In the genomic region with DNA sequence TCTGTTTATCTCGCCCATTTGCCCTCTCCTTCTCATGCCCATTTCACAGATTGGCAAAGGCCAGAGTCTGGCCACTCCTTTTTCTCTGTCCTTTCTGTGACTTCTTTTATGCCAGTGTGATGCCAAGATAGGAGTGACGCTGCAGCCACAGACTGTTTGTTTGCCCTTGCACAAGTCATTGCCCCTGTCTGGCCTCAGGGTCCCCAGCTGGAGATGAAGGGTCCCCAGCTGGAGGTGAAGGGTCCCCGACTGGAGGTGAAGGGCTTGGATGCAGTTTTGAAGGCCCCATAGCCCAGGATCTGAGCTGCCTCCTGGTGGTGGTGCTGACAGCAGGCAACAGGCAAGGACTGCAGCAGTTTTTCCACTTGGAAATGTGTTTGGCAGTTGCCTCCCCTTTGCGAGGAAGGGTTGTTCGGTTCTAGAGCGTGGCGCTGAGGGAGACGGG, we compare ENCODE assay signal across 9 cellular contexts. TPM values are rescaled to one million over a fixed set of nuclear protein-coding genes. Genes with fewer than 3 reads are reported as not detected.
A peak's percentile ranks its signal among the peaks of the same experiment; 100 is the strongest.
DNase-seq lines count a peak whose midpoint lies in the region; ATAC-seq and TF ChIP-seq lines count a peak whose summit lies in the region.
"Had no signal": no experiment of that assay in that cellular context is flagged by ENCODE, and none has a peak within 500 bp of the region (broad histone marks: within the 10 kb centered on the region; RNA-seq: fewer than 3 reads in every experiment).

No MANE protein-coding gene starts in this region.

- H3K27me3 ChIP-seq in dorsolateral prefrontal cortex, result no peaks in the 10 kb centered on the region
- peaks cover 0 to 52% of the 10 kb centered on the region in 2 experiments for H3K27me3 ChIP-seq in mesenchymal stem cell (ENCODE audit: control insufficient read depth in 1 of 2, insufficient read depth in 1 of 2, low read length in 2 of 2)

- H3K79me1 ChIP-seq in mesenchymal stem cell (replicated peaks; ENCODE audit: low read length, poor library complexity, severe bottlenecking), result no peaks in the 10 kb centered on the region

- H3K9me3 ChIP-seq in mesenchymal stem cell (ENCODE audit: control insufficient read depth, low read length), result no peaks in the 10 kb centered on the region

- 64% methylated on average over 8 of the region's 8 CpGs for WGBS in mesenchymal stem cell

- no peak overlapping the region for H3K4me2 ChIP-seq in mesenchymal stem cell (ENCODE audit: low read length, poor library complexity, severe bottlenecking)

- DNase-seq in AG20443 (ENCODE audit: low spot score) (peak; percentile 79), Kasumi-1 (lab: John Stamatoyannopoulos, UW) (peak; percentile 7 to 18), dorsolateral prefrontal cortex (peak in 7 of 10 donors; percentile 48 to 77 (median 64)), mesenchymal stem cell (peak; percentile 64), NCI-H748 treated with DMSO at 0.1 percent for 48 hours (lab: John Stamatoyannopoulos, UW) (no peak), GM13976 (ENCODE audit: low spot score) (no peak)
- DNase-seq: naive B cell had no signal

- no peak for ATAC-seq in HG02970 (IDR thresholded peaks at IDR 0.05; ENCODE audit: low FRiP score, unreplicated experiment)
- ATAC-seq in GM18520 (IDR thresholded peaks at IDR 0.05; ENCODE audit: unreplicated experiment), result no peak

- H3K4me3 ChIP-seq in dorsolateral prefrontal cortex (no peak overlapping the region), mesenchymal stem cell (ENCODE audit: insufficient read depth in 1 of 2, low read depth in 1 of 2, low read length in 2 of 2) (no peak overlapping the region)

- TF ChIP-seq CTCF in dorsolateral prefrontal cortex (IDR thresholded peaks at IDR 0.05 in 54 of 56, conservative IDR thresholded peaks at IDR 0.05 in 2 of 56; ENCODE audit: low read depth in 1 of 56, partially characterized antibody in 56 of 56), result peak in 55 of 56 donors; percentile 37 to 78 (median 62)
- no peak for TF ChIP-seq CTCF in GM13976 (IDR thresholded peaks at IDR 0.05; ENCODE audit: borderline replicate concordance, control extremely low read depth, extremely low read depth, insufficient read depth, missing control alignments)

- H2BK12ac ChIP-seq in mesenchymal stem cell (ENCODE audit: low read length in 2 of 2), result peak overlapping the region; percentile 44 to 52

- H3K27ac ChIP-seq in dorsolateral prefrontal cortex, result peak overlapping the region in 52 of 59 donors; percentile 1 to 86 (median 58)
- no peak overlapping the region for H3K27ac ChIP-seq in mesenchymal stem cell (ENCODE audit: low read length, poor library complexity, severe bottlenecking)

- peak overlapping the region; percentile 25 for H4K91ac ChIP-seq in mesenchymal stem cell (ENCODE audit: low read length)

- H4K8ac ChIP-seq in mesenchymal stem cell (ENCODE audit: low read length), result no peak overlapping the region

- H2AFZ ChIP-seq in mesenchymal stem cell (ENCODE audit: low read depth, low read length), result no peak overlapping the region

- H2BK5ac ChIP-seq in mesenchymal stem cell (ENCODE audit: low read depth, low read length, poor library complexity, severe bottlenecking), result no peak overlapping the region

- intact Hi-C loops in dorsolateral prefrontal cortex (cut with DNase I), result loop anchor here in 1 of 2 donors (2.0 kb wide), 2 partner anchors 55 to 365 kb away; partner anchors contain the start of gene UNC5B

- in situ Hi-C loops in GM13976 (cut with MboI; ENCODE audit: low sequenced_read_pairs, unreplicated experiment), result no loop called here

- H3K23ac ChIP-seq in mesenchymal stem cell (ENCODE audit: low read length in 2 of 2), result no peak overlapping the region

- peak overlapping the region; percentile 19 for H2BK120ac ChIP-seq in mesenchymal stem cell (ENCODE audit: low read depth, low read length)

- no peak overlapping the region for H3K9ac ChIP-seq in mesenchymal stem cell (ENCODE audit: low read length)

- no peak overlapping the region for H2AK5ac ChIP-seq in mesenchymal stem cell (ENCODE audit: low read length, severe bottlenecking)

- H3K36me3 ChIP-seq in mesenchymal stem cell (ENCODE audit: control insufficient read depth in 1 of 2, insufficient read depth in 2 of 2, low read depth in 1 of 2, low read length in 2 of 2), result no peaks in the 10 kb centered on the region

- H2BK15ac ChIP-seq in mesenchymal stem cell (ENCODE audit: low read depth, poor library complexity, severe bottlenecking), result no peak overlapping the region

- H3K4ac ChIP-seq in mesenchymal stem cell (ENCODE audit: low read depth in 1 of 2, low read length in 2 of 2), result peak overlapping the region in 1 of 2 experiments; percentile 20

- no peak overlapping the region for H3K14ac ChIP-seq in mesenchymal stem cell (ENCODE audit: low read length in 2 of 2)

- H3K18ac ChIP-seq in mesenchymal stem cell (ENCODE audit: low read depth in 1 of 2, low read length in 2 of 2), result peak overlapping the region; percentile 14 to 81

- peaks cover 3% of the 10 kb centered on the region for H3K4me1 ChIP-seq in mesenchymal stem cell (ENCODE audit: control insufficient read depth, insufficient read depth, low read depth, low read length)

RNA-seq across cellular contexts. Expression of gene SLC29A3, which starts 50.8 kb away (rescaled TPM):
- total RNA-seq in dorsolateral prefrontal cortex, result 10 to 100 TPM in 36 of 120 experiments, 1 to 10 TPM in 84; 5.1 to 15.4 (median 9.2) TPM
- 2.4 TPM for polyA plus RNA-seq in mesenchymal stem cell (2013, experiment 1 of 2)
- polyA plus RNA-seq in mesenchymal stem cell (2013, experiment 2 of 2), result 2.1 TPM

RNA-seq across cellular contexts. Expression of gene UNC5B, which starts 55.9 kb away (rescaled TPM):
- 10 to 100 TPM; 12.3 to 77.7 (median 23.7) TPM for total RNA-seq in dorsolateral prefrontal cortex
- polyA plus RNA-seq in mesenchymal stem cell (2013, experiment 1 of 2), result 40.6 TPM
- 38.6 TPM for polyA plus RNA-seq in mesenchymal stem cell (2013, experiment 2 of 2)

Comparison
In these comparisons a context has a peak if more than half of its experiments do, and no peak if none do; other contexts are left out.
1. DNase-seq: peak in AG20443 (single experiment), Kasumi-1 (2 of 2), dorsolateral prefrontal cortex (7 of 10) and mesenchymal stem cell (single experiment); none in NCI-H748 treated with DMSO at 0.1 percent for 48 hours (single experiment) and GM13976 (single experiment).